In the genomic region with DNA sequence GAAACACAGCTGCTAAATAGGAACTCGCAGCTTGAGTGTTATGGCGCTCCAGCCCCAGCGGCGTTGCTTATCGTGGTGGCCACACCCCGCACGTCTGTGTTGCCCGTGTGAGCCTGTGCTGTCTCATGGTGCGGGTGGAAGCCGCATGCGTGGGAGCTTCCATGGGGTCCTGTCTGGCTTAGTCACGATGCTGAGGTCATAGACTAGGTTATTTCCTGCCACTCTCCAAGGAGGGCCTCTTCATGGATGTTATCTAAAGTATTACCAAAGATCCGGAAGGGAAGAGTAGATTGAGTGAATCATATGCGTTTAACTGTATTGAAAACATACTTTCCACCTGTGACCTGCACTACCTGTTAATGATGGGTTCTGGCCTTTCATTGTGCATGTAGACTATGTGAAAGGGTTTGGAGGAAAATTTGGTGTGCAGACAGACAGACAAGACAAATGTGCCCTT, we compare ENCODE assay signal across 1 cellular context.
TF ChIP-seq lines count a peak whose summit lies in the region.

No MANE protein-coding gene starts in this region.

TF ChIP-seq in K562, 482 proteins besides CTCF, POLR2A, EP300 and RAD21 (continued from another document and continues in another):
- TF ChIP-seq, protein P1, sequence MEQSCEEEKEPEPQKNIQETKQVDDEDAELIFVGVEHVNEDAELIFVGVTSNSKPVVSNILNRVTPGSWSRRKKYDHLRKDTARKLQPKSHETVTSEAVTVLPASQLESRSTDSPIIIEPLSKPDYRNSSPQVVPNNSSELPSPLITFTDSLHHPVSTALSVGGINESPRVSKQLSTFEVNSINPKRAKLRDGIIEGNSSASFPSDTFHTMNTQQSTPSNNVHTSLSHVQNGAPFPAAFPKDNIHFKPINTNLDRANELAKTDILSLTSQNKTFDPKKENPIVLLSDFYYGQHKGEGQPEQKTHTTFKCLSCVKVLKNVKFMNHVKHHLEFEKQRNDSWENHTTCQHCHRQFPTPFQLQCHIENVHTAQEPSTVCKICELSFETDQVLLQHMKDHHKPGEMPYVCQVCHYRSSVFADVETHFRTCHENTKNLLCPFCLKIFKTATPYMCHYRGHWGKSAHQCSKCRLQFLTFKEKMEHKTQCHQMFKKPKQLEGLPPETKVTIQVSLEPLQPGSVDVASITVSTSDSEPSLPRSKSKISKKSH (CRISPR knock-in tag; IDR thresholded peaks at IDR 0.05), result no peak
- TF ChIP-seq MXD1 (CRISPR knock-in tag; IDR thresholded peaks at IDR 0.05; ENCODE audit: borderline replicate concordance, poor library complexity, severe bottlenecking), result no peak
- TF ChIP-seq RFX7 (CRISPR knock-in tag; IDR thresholded peaks at IDR 0.05), result no peak
- no peak for TF ChIP-seq SRF (CRISPR knock-in tag; IDR thresholded peaks at IDR 0.05)
- TF ChIP-seq FOXP1 (CRISPR knock-in tag; IDR thresholded peaks at IDR 0.05), result peak; percentile 79; the same call in 1 of the 2 replicates
- TF ChIP-seq SIX5 (IDR thresholded peaks at IDR 0.05; ENCODE audit: borderline replicate concordance in 1 of 2, insufficient read depth in 1 of 2, low read depth in 1 of 2, low read length in 2 of 2), result no peak
- no peak for TF ChIP-seq RBM34 (IDR thresholded peaks at IDR 0.05; ENCODE audit: borderline replicate concordance, insufficient read depth, low read length)
- TF ChIP-seq ZNF444 (CRISPR knock-in tag; IDR thresholded peaks at IDR 0.05), result no peak
- peak; percentile 76; the same call in 1 of the 2 replicates for TF ChIP-seq TOE1 (IDR thresholded peaks at IDR 0.05; ENCODE audit: borderline replicate concordance)
- no peak for TF ChIP-seq TOE1 (CRISPR knock-in tag; IDR thresholded peaks at IDR 0.05; ENCODE audit: borderline replicate concordance, low read depth)
- TF ChIP-seq ZNF77 (CRISPR knock-in tag; IDR thresholded peaks at IDR 0.05), result no peak
- no peak for TF ChIP-seq ZNF507 (tag; conservative IDR thresholded peaks at IDR 0.05)
- 0 out of 4 replicates have a peak, but pooled peaks of 1 of the 2 experiments have one; percentile 15 for TF ChIP-seq UBTF (IDR thresholded peaks at IDR 0.05; ENCODE audit: borderline replicate concordance in 1 of 2, low read depth in 2 of 2, low read length in 2 of 2)
- no peak for TF ChIP-seq BRCA1 (IDR thresholded peaks at IDR 0.05)
- no peak for TF ChIP-seq BRCA1 (CRISPR knock-in tag; IDR thresholded peaks at IDR 0.05)
- no peak for TF ChIP-seq ZNF354B (CRISPR knock-in tag; IDR thresholded peaks at IDR 0.05)
- TF ChIP-seq TARDBP (IDR thresholded peaks at IDR 0.05), result peak; percentile 98; the same call in 1 of the 2 replicates
- no peak for TF ChIP-seq FUS (optimal IDR thresholded peaks at IDR 0.05; ENCODE audit: low read depth, low read length)
- no peak for TF ChIP-seq CSDE1 (IDR thresholded peaks at IDR 0.05)
- peak; percentile 97 for TF ChIP-seq FOSL1 (tag; conservative IDR thresholded peaks at IDR 0.05)
- no peak for TF ChIP-seq ZNF124 (CRISPR knock-in tag; IDR thresholded peaks at IDR 0.05)
- TF ChIP-seq E2F8 (IDR thresholded peaks at IDR 0.05; ENCODE audit: low read depth, partially characterized antibody), result peak; percentile 48
- no peak for TF ChIP-seq ZNF407 (IDR thresholded peaks at IDR 0.05; ENCODE audit: low read depth)
- no peak for TF ChIP-seq ZNF24 (IDR thresholded peaks at IDR 0.05)
- TF ChIP-seq ZNF551 (CRISPR knock-in tag; IDR thresholded peaks at IDR 0.05), result no peak
- TF ChIP-seq CLOCK (CRISPR knock-in tag; IDR thresholded peaks at IDR 0.05; ENCODE audit: borderline replicate concordance), result no peak
- peak; percentile 95 for TF ChIP-seq CBFA2T2 (conservative IDR thresholded peaks at IDR 0.05)
- TF ChIP-seq RBM22 (IDR thresholded peaks at IDR 0.05; ENCODE audit: low read depth, low read length, poor library complexity, severe bottlenecking), result no peak
- TF ChIP-seq, protein P2, sequence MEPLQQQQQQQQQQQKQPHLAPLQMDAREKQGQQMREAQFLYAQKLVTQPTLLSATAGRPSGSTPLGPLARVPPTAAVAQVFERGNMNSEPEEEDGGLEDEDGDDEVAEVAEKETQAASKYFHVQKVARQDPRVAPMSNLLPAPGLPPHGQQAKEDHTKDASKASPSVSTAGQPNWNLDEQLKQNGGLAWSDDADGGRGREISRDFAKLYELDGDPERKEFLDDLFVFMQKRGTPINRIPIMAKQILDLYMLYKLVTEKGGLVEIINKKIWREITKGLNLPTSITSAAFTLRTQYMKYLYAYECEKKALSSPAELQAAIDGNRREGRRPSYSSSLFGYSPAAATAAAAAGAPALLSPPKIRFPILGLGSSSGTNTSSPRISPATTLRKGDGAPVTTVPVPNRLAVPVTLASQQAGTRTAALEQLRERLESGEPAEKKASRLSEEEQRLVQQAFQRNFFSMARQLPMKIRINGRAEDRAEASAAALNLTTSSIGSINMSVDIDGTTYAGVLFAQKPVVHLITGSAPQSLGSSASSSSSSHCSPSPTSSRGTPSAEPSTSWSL (CRISPR knock-in tag; IDR thresholded peaks at IDR 0.05; ENCODE audit: borderline replicate concordance), result no peak
- TF ChIP-seq, protein P3, sequence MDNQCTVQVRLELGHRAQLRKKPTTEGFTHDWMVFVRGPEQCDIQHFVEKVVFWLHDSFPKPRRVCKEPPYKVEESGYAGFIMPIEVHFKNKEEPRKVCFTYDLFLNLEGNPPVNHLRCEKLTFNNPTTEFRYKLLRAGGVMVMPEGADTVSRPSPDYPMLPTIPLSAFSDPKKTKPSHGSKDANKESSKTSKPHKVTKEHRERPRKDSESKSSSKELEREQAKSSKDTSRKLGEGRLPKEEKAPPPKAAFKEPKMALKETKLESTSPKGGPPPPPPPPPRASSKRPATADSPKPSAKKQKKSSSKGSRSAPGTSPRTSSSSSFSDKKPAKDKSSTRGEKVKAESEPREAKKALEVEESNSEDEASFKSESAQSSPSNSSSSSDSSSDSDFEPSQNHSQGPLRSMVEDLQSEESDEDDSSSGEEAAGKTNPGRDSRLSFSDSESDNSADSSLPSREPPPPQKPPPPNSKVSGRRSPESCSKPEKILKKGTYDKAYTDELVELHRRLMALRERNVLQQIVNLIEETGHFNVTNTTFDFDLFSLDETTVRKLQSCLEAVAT (IDR thresholded peaks at IDR 0.05), result no peak; a peak in 1 of 4 replicates
- no peak for TF ChIP-seq GTF2E2 (tag; IDR thresholded peaks at IDR 0.05)
- no peak for TF ChIP-seq HNRNPL (IDR thresholded peaks at IDR 0.05; ENCODE audit: low read depth, low read length)
- no peak for TF ChIP-seq ZNF212 (CRISPR knock-in tag; IDR thresholded peaks at IDR 0.05)
